Comparison of ENCODE assay signal across 1 cellular context in the genomic region with DNA sequence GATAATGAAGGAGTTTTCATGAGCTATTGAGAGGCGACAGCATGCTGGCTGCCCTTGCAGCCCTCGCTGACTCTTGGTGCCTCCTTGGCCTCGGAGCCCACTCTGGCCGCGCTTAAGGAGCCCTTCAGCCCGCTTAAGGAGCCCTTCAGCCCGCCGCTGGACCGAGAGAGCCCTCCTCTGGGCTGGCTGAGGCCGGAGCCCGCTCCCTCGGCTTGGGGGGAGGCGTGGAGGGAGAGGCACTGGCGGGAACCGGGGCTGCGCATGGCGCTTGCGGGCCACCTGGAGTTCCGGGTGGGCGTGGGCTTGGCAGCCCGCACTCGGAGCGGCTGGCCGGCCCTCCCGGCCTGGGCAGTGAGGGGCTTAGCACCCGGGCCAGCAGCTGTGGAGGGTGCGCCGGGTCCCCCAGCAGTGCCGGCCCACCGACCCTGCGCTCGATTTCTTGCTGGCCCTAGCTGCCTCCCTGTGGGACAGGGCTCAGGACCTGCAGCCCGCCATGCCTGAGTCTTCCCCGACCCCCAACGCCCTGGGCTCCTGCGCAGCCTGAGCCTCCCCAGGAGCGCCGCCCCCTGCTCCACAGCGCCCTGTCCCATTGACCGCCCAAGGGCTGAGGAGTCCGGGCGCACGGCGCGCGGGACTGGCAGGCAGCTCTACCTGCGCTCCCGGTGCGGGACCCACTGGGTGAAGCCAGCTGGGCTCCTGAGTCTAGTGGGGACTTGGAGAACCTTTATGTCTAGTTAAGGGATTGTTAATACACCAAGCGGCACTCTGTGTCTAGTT.
TF ChIP-seq lines count a peak whose summit lies in the region.

No MANE protein-coding gene starts in this region.

TF ChIP-seq in GM23338, 12 proteins besides CTCF, POLR2A, EP300 and RAD21 (continued from another document):
- TF ChIP-seq, protein P1, sequence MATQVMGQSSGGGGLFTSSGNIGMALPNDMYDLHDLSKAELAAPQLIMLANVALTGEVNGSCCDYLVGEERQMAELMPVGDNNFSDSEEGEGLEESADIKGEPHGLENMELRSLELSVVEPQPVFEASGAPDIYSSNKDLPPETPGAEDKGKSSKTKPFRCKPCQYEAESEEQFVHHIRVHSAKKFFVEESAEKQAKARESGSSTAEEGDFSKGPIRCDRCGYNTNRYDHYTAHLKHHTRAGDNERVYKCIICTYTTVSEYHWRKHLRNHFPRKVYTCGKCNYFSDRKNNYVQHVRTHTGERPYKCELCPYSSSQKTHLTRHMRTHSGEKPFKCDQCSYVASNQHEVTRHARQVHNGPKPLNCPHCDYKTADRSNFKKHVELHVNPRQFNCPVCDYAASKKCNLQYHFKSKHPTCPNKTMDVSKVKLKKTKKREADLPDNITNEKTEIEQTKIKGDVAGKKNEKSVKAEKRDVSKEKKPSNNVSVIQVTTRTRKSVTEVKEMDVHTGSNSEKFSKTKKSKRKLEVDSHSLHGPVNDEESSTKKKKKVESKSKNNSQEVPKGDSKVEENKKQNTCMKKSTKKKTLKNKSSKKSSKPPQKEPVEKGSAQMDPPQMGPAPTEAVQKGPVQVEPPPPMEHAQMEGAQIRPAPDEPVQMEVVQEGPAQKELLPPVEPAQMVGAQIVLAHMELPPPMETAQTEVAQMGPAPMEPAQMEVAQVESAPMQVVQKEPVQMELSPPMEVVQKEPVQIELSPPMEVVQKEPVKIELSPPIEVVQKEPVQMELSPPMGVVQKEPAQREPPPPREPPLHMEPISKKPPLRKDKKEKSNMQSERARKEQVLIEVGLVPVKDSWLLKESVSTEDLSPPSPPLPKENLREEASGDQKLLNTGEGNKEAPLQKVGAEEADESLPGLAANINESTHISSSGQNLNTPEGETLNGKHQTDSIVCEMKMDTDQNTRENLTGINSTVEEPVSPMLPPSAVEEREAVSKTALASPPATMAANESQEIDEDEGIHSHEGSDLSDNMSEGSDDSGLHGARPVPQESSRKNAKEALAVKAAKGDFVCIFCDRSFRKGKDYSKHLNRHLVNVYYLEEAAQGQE (IDR thresholded peaks at IDR 0.05; ENCODE audit: unreplicated experiment), result no peak
- TF ChIP-seq, protein P2, sequence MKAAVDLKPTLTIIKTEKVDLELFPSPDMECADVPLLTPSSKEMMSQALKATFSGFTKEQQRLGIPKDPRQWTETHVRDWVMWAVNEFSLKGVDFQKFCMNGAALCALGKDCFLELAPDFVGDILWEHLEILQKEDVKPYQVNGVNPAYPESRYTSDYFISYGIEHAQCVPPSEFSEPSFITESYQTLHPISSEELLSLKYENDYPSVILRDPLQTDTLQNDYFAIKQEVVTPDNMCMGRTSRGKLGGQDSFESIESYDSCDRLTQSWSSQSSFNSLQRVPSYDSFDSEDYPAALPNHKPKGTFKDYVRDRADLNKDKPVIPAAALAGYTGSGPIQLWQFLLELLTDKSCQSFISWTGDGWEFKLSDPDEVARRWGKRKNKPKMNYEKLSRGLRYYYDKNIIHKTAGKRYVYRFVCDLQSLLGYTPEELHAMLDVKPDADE (IDR thresholded peaks at IDR 0.05), result no peak
- TF ChIP-seq EZH2phosphoT487 (IDR thresholded peaks at IDR 0.05; ENCODE audit: unreplicated experiment), result no peak
- no peak for TF ChIP-seq NANOG (IDR thresholded peaks at IDR 0.05; ENCODE audit: borderline replicate concordance)
- no peak for TF ChIP-seq EZH2 (IDR thresholded peaks at IDR 0.05; ENCODE audit: low read depth, unreplicated experiment)
- TF ChIP-seq, protein P3, sequence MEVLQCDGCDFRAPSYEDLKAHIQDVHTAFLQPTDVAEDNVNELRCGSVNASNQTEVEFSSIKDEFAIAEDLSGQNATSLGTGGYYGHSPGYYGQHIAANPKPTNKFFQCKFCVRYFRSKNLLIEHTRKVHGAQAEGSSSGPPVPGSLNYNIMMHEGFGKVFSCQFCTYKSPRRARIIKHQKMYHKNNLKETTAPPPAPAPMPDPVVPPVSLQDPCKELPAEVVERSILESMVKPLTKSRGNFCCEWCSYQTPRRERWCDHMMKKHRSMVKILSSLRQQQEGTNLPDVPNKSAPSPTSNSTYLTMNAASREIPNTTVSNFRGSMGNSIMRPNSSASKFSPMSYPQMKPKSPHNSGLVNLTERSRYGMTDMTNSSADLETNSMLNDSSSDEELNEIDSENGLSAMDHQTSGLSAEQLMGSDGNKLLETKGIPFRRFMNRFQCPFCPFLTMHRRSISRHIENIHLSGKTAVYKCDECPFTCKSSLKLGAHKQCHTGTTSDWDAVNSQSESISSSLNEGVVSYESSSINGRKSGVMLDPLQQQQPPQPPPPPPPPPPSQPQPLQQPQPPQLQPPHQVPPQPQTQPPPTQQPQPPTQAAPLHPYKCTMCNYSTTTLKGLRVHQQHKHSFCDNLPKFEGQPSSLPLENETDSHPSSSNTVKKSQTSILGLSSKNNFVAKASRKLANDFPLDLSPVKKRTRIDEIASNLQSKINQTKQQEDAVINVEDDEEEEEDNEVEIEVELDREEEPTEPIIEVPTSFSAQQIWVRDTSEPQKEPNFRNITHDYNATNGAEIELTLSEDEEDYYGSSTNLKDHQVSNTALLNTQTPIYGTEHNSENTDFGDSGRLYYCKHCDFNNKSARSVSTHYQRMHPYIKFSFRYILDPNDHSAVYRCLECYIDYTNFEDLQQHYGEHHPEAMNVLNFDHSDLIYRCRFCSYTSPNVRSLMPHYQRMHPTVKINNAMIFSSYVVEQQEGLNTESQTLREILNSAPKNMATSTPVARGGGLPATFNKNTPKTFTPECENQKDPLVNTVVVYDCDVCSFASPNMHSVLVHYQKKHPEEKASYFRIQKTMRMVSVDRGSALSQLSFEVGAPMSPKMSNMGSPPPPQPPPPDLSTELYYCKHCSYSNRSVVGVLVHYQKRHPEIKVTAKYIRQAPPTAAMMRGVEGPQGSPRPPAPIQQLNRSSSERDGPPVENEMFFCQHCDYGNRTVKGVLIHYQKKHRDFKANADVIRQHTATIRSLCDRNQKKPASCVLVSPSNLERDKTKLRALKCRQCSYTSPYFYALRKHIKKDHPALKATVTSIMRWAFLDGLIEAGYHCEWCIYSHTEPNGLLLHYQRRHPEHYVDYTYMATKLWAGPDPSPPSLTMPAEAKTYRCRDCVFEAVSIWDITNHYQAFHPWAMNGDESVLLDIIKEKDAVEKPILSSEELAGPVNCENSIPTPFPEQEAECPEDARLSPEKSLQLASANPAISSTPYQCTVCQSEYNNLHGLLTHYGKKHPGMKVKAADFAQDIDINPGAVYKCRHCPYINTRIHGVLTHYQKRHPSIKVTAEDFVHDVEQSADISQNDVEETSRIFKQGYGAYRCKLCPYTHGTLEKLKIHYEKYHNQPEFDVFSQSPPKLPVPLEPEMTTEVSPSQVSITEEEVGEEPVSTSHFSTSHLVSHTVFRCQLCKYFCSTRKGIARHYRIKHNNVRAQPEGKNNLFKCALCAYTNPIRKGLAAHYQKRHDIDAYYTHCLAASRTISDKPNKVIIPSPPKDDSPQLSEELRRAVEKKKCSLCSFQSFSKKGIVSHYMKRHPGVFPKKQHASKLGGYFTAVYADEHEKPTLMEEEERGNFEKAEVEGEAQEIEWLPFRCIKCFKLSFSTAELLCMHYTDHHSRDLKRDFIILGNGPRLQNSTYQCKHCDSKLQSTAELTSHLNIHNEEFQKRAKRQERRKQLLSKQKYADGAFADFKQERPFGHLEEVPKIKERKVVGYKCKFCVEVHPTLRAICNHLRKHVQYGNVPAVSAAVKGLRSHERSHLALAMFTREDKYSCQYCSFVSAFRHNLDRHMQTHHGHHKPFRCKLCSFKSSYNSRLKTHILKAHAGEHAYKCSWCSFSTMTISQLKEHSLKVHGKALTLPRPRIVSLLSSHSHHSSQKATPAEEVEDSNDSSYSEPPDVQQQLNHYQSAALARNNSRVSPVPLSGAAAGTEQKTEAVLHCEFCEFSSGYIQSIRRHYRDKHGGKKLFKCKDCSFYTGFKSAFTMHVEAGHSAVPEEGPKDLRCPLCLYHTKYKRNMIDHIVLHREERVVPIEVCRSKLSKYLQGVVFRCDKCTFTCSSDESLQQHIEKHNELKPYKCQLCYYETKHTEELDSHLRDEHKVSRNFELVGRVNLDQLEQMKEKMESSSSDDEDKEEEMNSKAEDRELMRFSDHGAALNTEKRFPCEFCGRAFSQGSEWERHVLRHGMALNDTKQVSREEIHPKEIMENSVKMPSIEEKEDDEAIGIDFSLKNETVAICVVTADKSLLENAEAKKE (CRISPR knock-in tag; IDR thresholded peaks at IDR 0.05), result no peak
- TF ChIP-seq STAT1 (IDR thresholded peaks at IDR 0.05; ENCODE audit: unreplicated experiment), result no peak
- no peak for TF ChIP-seq POLR2AphosphoS5 (IDR thresholded peaks at IDR 0.05; ENCODE audit: low read depth)
- no peak for TF ChIP-seq CREB1 (CRISPR knock-in tag; IDR thresholded peaks at IDR 0.05; ENCODE audit: low read depth)
- no peak for TF ChIP-seq ZNF114 (CRISPR knock-in tag; IDR thresholded peaks at IDR 0.05)
